Comparison of ENCODE assay signal across 10 cellular contexts in genomic region chr5:76037736-76038151, GRCh38. TPM values are rescaled to one million over a fixed set of nuclear protein-coding genes. Genes with fewer than 3 reads are reported as not detected.
A peak's percentile ranks its signal among the peaks of the same experiment; 100 is the strongest.
DNase-seq lines count a peak whose midpoint lies in the region; ATAC-seq and TF ChIP-seq lines count a peak whose summit lies in the region.
"Not testable (repeated sequence)": the region's sequence is repeated elsewhere in the genome, so short reads cannot be mapped to it uniquely, and the experiment has no call there.
"Had no signal": no experiment of that assay in that cellular context is flagged by ENCODE, and none has a peak within 500 bp of the region (broad histone marks: within the 10 kb centered on the region; RNA-seq: fewer than 3 reads in every experiment).

No MANE protein-coding gene starts in this region.

- 14 to 23% methylated on average over 10 to 18 of the region's 18 CpGs for WGBS in endodermal cell (ENCODE audit: insufficient coverage in 1 of 2, insufficient read length in 1 of 2), 2 experiments

- CTCF ChIA-PET in CD8-positive, alpha-beta memory T cell (lab: Charles Lee), result not testable (repeated sequence)

- H3K36me3 Mint-ChIP-seq in CD8-positive, alpha-beta memory T cell; activated CD4-positive, alpha-beta T cell treated with anti-CD3 and anti-CD28 coated beads, Interleukin-2, amount 10 ng/mL, durations not matched to agents 24 days and 14 days (ENCODE audit: low read depth); endodermal cell (ENCODE audit: low read depth); memory B cell; stimulated activated memory B cell treated with anti-CD40 and anti-IgM and Interleukin-4, amounts not matched to agents 10 μg/mL and 1 μg/mL and 100 μg/mL, for 72 hours: not testable (repeated sequence)

- peaks cover 5 to 19% (median 17%) of the 10 kb centered on the region in 3 donors for H3K4me1 Mint-ChIP-seq in CD8-positive, alpha-beta memory T cell
- not testable (repeated sequence) for H3K4me1 Mint-ChIP-seq in activated CD4-positive, alpha-beta T cell treated with anti-CD3 and anti-CD28 coated beads, Interleukin-2, amount 10 ng/mL, durations not matched to agents 24 days and 14 days; endodermal cell; memory B cell; stimulated activated memory B cell treated with anti-CD40 and anti-IgM and Interleukin-4, amounts not matched to agents 10 μg/mL and 1 μg/mL and 100 μg/mL, for 72 hours

- H3K36me3 ChIP-seq in CD8-positive, alpha-beta memory T cell (ENCODE audit: insufficient read depth, low read length); HUES6 (ENCODE audit: control insufficient read depth, insufficient read depth, low read length); endodermal cell (ENCODE audit: control insufficient read depth, insufficient read depth, low read length): not testable (repeated sequence)

- ATAC-seq in memory B cell (ENCODE audit: low read depth); stimulated activated memory B cell treated with anti-CD40 and anti-IgM and Interleukin-4, amounts not matched to agents 10 μg/mL and 1 μg/mL and 100 μg/mL, for 72 hours: not testable (repeated sequence)

- intact Hi-C loops in activated CD4-positive, alpha-beta T cell treated with anti-CD3 and anti-CD28 coated beads, Interleukin-2, amount 10 ng/mL, durations not matched to agents 24 days and 14 days (cut with micrococcal nuclease), result not testable (repeated sequence)

- not testable (repeated sequence) for DNase-seq in CD8-positive, alpha-beta memory T cell; memory B cell (ENCODE audit: low spot score in 2 of 2)
- DNase-seq in NCI-H69 (lab: John Stamatoyannopoulos, UW) (peak; percentile 42), endodermal cell (peak; percentile 60)
- peak; percentile 74 for DNase-seq in activated CD4-positive, alpha-beta T cell treated with anti-CD3 and anti-CD28 coated beads, Interleukin-2, amount 10 ng/mL, durations not matched to agents 24 days and 14 days
- peak; percentile 29 for DNase-seq in activated effector memory CD4-positive, alpha-beta T cell treated with Interleukin-2 at 50 U/mL for 16 hours

- not testable (repeated sequence) for H3K27ac ChIP-seq in CD8-positive, alpha-beta memory T cell (ENCODE audit: low read depth, low read length); HUES6 (ENCODE audit: low read depth, low read length); endodermal cell (ENCODE audit: low read depth, low read length)

- POLR2A ChIA-PET in CD8-positive, alpha-beta memory T cell (lab: Charles Lee), result interaction anchor here (0.6 kb wide), 1 partner anchor 289 kb away, joined by 6 read pairs; no protein-coding TSS in a partner anchor

- peaks cover 19 to 43% of the 10 kb centered on the region in 2 donors for H3K27me3 Mint-ChIP-seq in CD8-positive, alpha-beta memory T cell
- H3K27me3 Mint-ChIP-seq in activated CD4-positive, alpha-beta T cell treated with anti-CD3 and anti-CD28 coated beads, Interleukin-2, amount 10 ng/mL, durations not matched to agents 24 days and 14 days, result peaks cover 22% of the 10 kb centered on the region
- H3K27me3 Mint-ChIP-seq in endodermal cell (ENCODE audit: insufficient read depth), result peaks cover 26% of the 10 kb centered on the region
- H3K27me3 Mint-ChIP-seq in memory B cell, result not testable (repeated sequence)
- peaks cover 29% of the 10 kb centered on the region for H3K27me3 Mint-ChIP-seq in stimulated activated memory B cell treated with anti-CD40 and anti-IgM and Interleukin-4, amounts not matched to agents 10 μg/mL and 1 μg/mL and 100 μg/mL, for 72 hours

- not testable (repeated sequence) for H3K9me3 ChIP-seq in CD8-positive, alpha-beta memory T cell (ENCODE audit: low read length); HUES6 (ENCODE audit: control insufficient read depth, insufficient read depth, low read depth, low read length); endodermal cell (ENCODE audit: control insufficient read depth, low read length)

- H3K9ac ChIP-seq in HUES6 (ENCODE audit: low read length), result peak overlapping the region; percentile 60
- H3K9ac ChIP-seq in endodermal cell (ENCODE audit: extremely low read depth, low read length, poor library complexity, severe bottlenecking), result not testable (repeated sequence)

- H3K4me3 ChIP-seq in CD8-positive, alpha-beta memory T cell (ENCODE audit: low read length), result not testable (repeated sequence)
- peak overlapping the region; percentile 65 for H3K4me3 ChIP-seq in HUES6 (ENCODE audit: low read depth, low read length)
- peak overlapping the region; percentile 53 for H3K4me3 ChIP-seq in endodermal cell (ENCODE audit: low read length)

- H3K27ac Mint-ChIP-seq in CD8-positive, alpha-beta memory T cell, result peak overlapping the region in 2 of 8 donors; percentile 25 to 59
- peak overlapping the region; percentile 29 for H3K27ac Mint-ChIP-seq in activated CD4-positive, alpha-beta T cell treated with anti-CD3 and anti-CD28 coated beads, Interleukin-2, amount 10 ng/mL, durations not matched to agents 24 days and 14 days
- peak overlapping the region; percentile 19 for H3K27ac Mint-ChIP-seq in endodermal cell
- H3K27ac Mint-ChIP-seq in memory B cell; stimulated activated memory B cell treated with anti-CD40 and anti-IgM and Interleukin-4, amounts not matched to agents 10 μg/mL and 1 μg/mL and 100 μg/mL, for 72 hours: not testable (repeated sequence)

- H3K9me3 Mint-ChIP-seq in CD8-positive, alpha-beta memory T cell, result peaks cover 0 to 12% (median 8%) of the 10 kb centered on the region in 5 donors
- peaks cover 16% of the 10 kb centered on the region for H3K9me3 Mint-ChIP-seq in activated CD4-positive, alpha-beta T cell treated with anti-CD3 and anti-CD28 coated beads, Interleukin-2, amount 10 ng/mL, durations not matched to agents 24 days and 14 days
- not testable (repeated sequence) for H3K9me3 Mint-ChIP-seq in endodermal cell; memory B cell; stimulated activated memory B cell treated with anti-CD40 and anti-IgM and Interleukin-4, amounts not matched to agents 10 μg/mL and 1 μg/mL and 100 μg/mL, for 72 hours

- peak overlapping the region in 6 of 7 donors; percentile 9 to 73 (median 48) for H3K4me3 Mint-ChIP-seq in CD8-positive, alpha-beta memory T cell
- H3K4me3 Mint-ChIP-seq in activated CD4-positive, alpha-beta T cell treated with anti-CD3 and anti-CD28 coated beads, Interleukin-2, amount 10 ng/mL, durations not matched to agents 24 days and 14 days, result peak overlapping the region; percentile 74
- peak overlapping the region; percentile 68 for H3K4me3 Mint-ChIP-seq in endodermal cell
- peak overlapping the region; percentile 74 for H3K4me3 Mint-ChIP-seq in memory B cell
- peak overlapping the region; percentile 64 for H3K4me3 Mint-ChIP-seq in stimulated activated memory B cell treated with anti-CD40 and anti-IgM and Interleukin-4, amounts not matched to agents 10 μg/mL and 1 μg/mL and 100 μg/mL, for 72 hours

- H3K4me1 ChIP-seq in CD8-positive, alpha-beta memory T cell (ENCODE audit: insufficient read depth, low read length); HUES6 (ENCODE audit: control insufficient read depth, insufficient read depth, low read length); endodermal cell (ENCODE audit: control insufficient read depth, insufficient read depth, low read length): not testable (repeated sequence)

- not testable (repeated sequence) for TF ChIP-seq CTCF in endodermal cell (conservative IDR thresholded peaks at IDR 0.05)

- not testable (repeated sequence) for H3K27me3 ChIP-seq in CD8-positive, alpha-beta memory T cell (ENCODE audit: insufficient read depth, low read length, poor library complexity, severe bottlenecking); HUES6 (ENCODE audit: control insufficient read depth, insufficient read depth, low read length); endodermal cell (ENCODE audit: control insufficient read depth, insufficient read depth, low read length, poor library complexity, severe bottlenecking)

RNA-seq across cellular contexts. Expression of gene SV2C, which starts 45.4 kb away (rescaled TPM):
- not detected for total RNA-seq in CD8-positive, alpha-beta memory T cell
- not detected for polyA plus RNA-seq in CD8-positive, alpha-beta memory T cell
- not detected in 2 replicates for total RNA-seq in activated CD4-positive, alpha-beta T cell treated with anti-CD3 and anti-CD28 coated beads, Interleukin-2, amount 10 ng/mL, durations not matched to agents 24 days and 14 days
- total RNA-seq in endodermal cell, result not detected
- 1.1 TPM for polyA plus RNA-seq in endodermal cell (2013, experiment 1 of 2)
- 1.1 TPM for polyA plus RNA-seq in endodermal cell (2013, experiment 2 of 2)
- total RNA-seq: ascending aorta, LHCN-M2 had no signal
